14 cellular contexts compared by ENCODE assay signal in genomic region chr13:48730971-48731658, GRCh38.
DNase-seq lines count a peak whose midpoint lies in the region; ATAC-seq and TF ChIP-seq lines count a peak whose summit lies in the region.
"Had no signal": no experiment of that assay in that cellular context is flagged by ENCODE, and none has a peak within 500 bp of the region (broad histone marks: within the 10 kb centered on the region; RNA-seq: fewer than 3 reads in every experiment).

No MANE protein-coding gene starts in this region.

- no peaks in the 10 kb centered on the region for H4K20me1 ChIP-seq in hepatocyte (ENCODE audit: insufficient read depth, poor library complexity, severe bottlenecking)

- no peaks in the 10 kb centered on the region for H3K79me2 ChIP-seq in hepatocyte

- no peak overlapping the region for H2AFZ ChIP-seq in hepatocyte

- H3K27ac ChIP-seq in hepatocyte (peak overlapping the region; percentile 34), dorsolateral prefrontal cortex (no peak overlapping the region)
- H3K27ac ChIP-seq: heart right ventricle, spleen had no signal

- H3K4me2 ChIP-seq in hepatocyte, result no peak overlapping the region

- H3K27me3 ChIP-seq in hepatocyte, result no peaks in the 10 kb centered on the region
- H3K27me3 ChIP-seq in dorsolateral prefrontal cortex, result no peaks in the 10 kb centered on the region
- H3K27me3 ChIP-seq: heart right ventricle, spleen had no signal

- H3K4me1 Mint-ChIP-seq in T-helper 17 cell, result peaks cover 14% of the 10 kb centered on the region
- H3K4me1 Mint-ChIP-seq: central memory CD8-positive, alpha-beta T cell had no signal

- H3K9me3 ChIP-seq in T-helper 17 cell (ENCODE audit: control insufficient read depth, low read length, poor library complexity, severe bottlenecking) (no peaks in the 10 kb centered on the region), hepatocyte (ENCODE audit: low read depth) (no peaks in the 10 kb centered on the region)
- H3K9me3 ChIP-seq: heart right ventricle had no signal

- no peaks in the 10 kb centered on the region for H3K36me3 ChIP-seq in hepatocyte (replicated peaks; ENCODE audit: insufficient read depth, low read depth)
- H3K36me3 ChIP-seq: heart right ventricle, spleen had no signal

- H3K4me3 Mint-ChIP-seq in T-helper 17 cell, result peak overlapping the region; percentile 80

- peak; percentile 23 for TF ChIP-seq CTCF in GM12873 (IDR thresholded peaks at IDR 0.05; ENCODE audit: insufficient read depth, low read depth, low read length, missing control alignments)
- no peak for TF ChIP-seq CTCF in hepatocyte (IDR thresholded peaks at IDR 0.05; ENCODE audit: poor library complexity)
- no peak for TF ChIP-seq CTCF in dorsolateral prefrontal cortex (IDR thresholded peaks at IDR 0.05 in 54 of 56, conservative IDR thresholded peaks at IDR 0.05 in 2 of 56; ENCODE audit: low read depth in 1 of 56, partially characterized antibody in 56 of 56)

- WGBS in hepatocyte (ENCODE audit: low lambda C conversion rate, missing lambda C conversion rate), result 72% methylated on average over 6 of the region's 6 CpGs

- H3K36me3 Mint-ChIP-seq in T-helper 17 cell (ENCODE audit: low read depth), result peaks cover 5% of the 10 kb centered on the region
- H3K36me3 Mint-ChIP-seq: T-cell had no signal

- intact Hi-C loops in sciatic nerve (cut with DNase I) (no loop called here), dorsolateral prefrontal cortex (cut with DNase I) (no loop called here)

- H3K4me3 ChIP-seq in hepatocyte, result no peak overlapping the region
- no peak overlapping the region for H3K4me3 ChIP-seq in dorsolateral prefrontal cortex
- H3K4me3 ChIP-seq: K562 had no signal

- ATAC-seq in T-helper 17 cell (peak; percentile 32), sciatic nerve (no peak)

- H3K9me2 ChIP-seq in hepatocyte (replicated peaks; ENCODE audit: insufficient read depth), result no peaks in the 10 kb centered on the region

- peaks cover 12% of the 10 kb centered on the region for H3K4me1 ChIP-seq in hepatocyte (ENCODE audit: insufficient read depth)

- peak overlapping the region; percentile 92 for H3K27ac Mint-ChIP-seq in T-helper 17 cell

- DNase-seq in AG20443 (ENCODE audit: low spot score) (peak; percentile 17), T-helper 17 cell (no peak), hepatocyte (ENCODE audit: low spot score) (no peak), DMS153 treated with DMSO at 0.1 percent for 48 hours (lab: John Stamatoyannopoulos, UW; ENCODE audit: unreplicated experiment) (no peak), sciatic nerve (ENCODE audit: low spot score) (no peak), dorsolateral prefrontal cortex (no peak), SKM-1 treated with dmso at 0.1 percent for 144 hours (lab: John Stamatoyannopoulos, UW; ENCODE audit: unreplicated experiment) (no peak)
- DNase-seq: DMS79 treated with DMSO at 0.1 percent for 48 hours had no signal

- peaks cover 33% of the 10 kb centered on the region for H3K27me3 Mint-ChIP-seq in T-helper 17 cell
- H3K27me3 Mint-ChIP-seq: central memory CD8-positive, alpha-beta T cell had no signal
